ENCODE assay signal across 8 cellular contexts in the genomic region with DNA sequence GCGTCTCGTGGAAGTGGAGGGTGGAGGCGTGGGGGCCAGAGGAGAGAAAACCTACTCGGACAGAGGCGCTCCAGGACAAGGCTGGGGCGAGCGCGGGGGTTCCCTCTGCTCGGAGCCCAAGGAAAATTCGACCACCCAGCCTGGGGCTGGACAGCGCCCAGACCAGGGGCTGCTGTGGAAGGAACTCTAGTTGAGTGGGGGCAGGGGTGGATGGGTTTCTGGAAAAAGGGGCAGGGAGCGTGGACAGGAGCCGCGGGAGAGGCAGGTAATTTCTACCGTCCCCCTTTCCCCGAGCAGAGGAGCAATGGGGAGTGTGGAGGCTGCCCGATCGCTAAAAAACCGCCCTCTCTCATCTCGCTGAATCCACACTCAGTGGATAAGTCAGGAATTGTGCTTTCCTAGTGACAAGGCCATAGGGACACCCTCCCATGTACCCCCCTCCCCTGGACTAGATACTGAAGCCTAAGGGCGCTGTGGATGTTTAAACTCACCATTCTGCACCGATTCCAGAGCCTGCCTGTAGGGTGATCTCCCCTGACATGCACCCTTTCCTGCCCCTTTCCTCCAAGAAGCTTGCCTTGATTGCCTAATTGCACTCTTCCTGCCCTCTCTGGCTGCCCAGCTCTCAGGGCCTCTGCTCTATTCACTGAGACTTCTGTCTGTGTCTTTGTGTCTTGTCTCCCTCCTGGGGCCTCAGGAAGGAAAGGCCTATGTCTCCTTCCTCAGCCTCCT.
DNase-seq lines count a peak whose midpoint lies in the region; ATAC-seq and TF ChIP-seq lines count a peak whose summit lies in the region.

No MANE protein-coding gene starts in this region.

- H3K4me1 ChIP-seq in CD8-positive, alpha-beta T cell (ENCODE audit: insufficient read depth, low read length) = peaks cover 7% of the 10 kb centered on the region
- H3K4me1 ChIP-seq in NT2/D1 (ENCODE audit: insufficient read depth, insufficient read length) (peaks cover 17% of the 10 kb centered on the region), SJCRH30 (no peaks in the 10 kb centered on the region)

- POLR2A ChIA-PET in CD8-positive, alpha-beta T cell (lab: Charles Lee) = no interaction called here

- H3K4me1 Mint-ChIP-seq in CD8-positive, alpha-beta T cell (ENCODE audit: low read depth) = peaks cover 10% of the 10 kb centered on the region
- peaks cover 6 to 12% of the 10 kb centered on the region in 2 donors for H3K4me1 Mint-ChIP-seq in effector memory CD8-positive, alpha-beta T cell (ENCODE audit: low read depth in 2 of 2)
- peaks cover 0 to 7% of the 10 kb centered on the region in 2 donors for H3K4me1 Mint-ChIP-seq in natural killer cell treated with Interleukin-12 subunit alpha and Interleukin-12 subunit beta and Interleukin-15 and Interleukin-18, amount 100 ng/mL, for 72 hours (ENCODE audit: low read depth in 2 of 2)

- ATAC-seq in CD8-positive, alpha-beta T cell = no peak
- ATAC-seq in effector memory CD8-positive, alpha-beta T cell (replicated peaks) = no peak
- ATAC-seq in natural killer cell treated with Interleukin-12 subunit alpha and Interleukin-12 subunit beta and Interleukin-15 and Interleukin-18, amount 100 ng/mL, for 72 hours = no peak
- ATAC-seq in GM18498 (IDR thresholded peaks at IDR 0.05; ENCODE audit: unreplicated experiment) (no peak), GM18870 (IDR thresholded peaks at IDR 0.05; ENCODE audit: unreplicated experiment) (no peak)

- no peak overlapping the region for H3K27ac Mint-ChIP-seq in CD8-positive, alpha-beta T cell
- H3K27ac Mint-ChIP-seq in effector memory CD8-positive, alpha-beta T cell = peak overlapping the region in 1 of 2 donors; percentile 35
- no peak overlapping the region for H3K27ac Mint-ChIP-seq in natural killer cell treated with Interleukin-12 subunit alpha and Interleukin-12 subunit beta and Interleukin-15 and Interleukin-18, amount 100 ng/mL, for 72 hours

- DNase-seq in CD8-positive, alpha-beta T cell = no peak
- DNase-seq in NT2/D1 (ENCODE audit: low read depth, low spot score) = no peak
- DNase-seq in effector memory CD8-positive, alpha-beta T cell = no peak
- DNase-seq in natural killer cell treated with Interleukin-12 subunit alpha and Interleukin-12 subunit beta and Interleukin-15 and Interleukin-18, amount 100 ng/mL, for 72 hours (ENCODE audit: low spot score) = no peak
- DNase-seq in GM10266 (ENCODE audit: extremely low spot score) = no peak
- no peak for DNase-seq in SJCRH30

- H3K4me3 Mint-ChIP-seq in CD8-positive, alpha-beta T cell = peak overlapping the region; percentile 57
- peak overlapping the region; percentile 65 to 81 for H3K4me3 Mint-ChIP-seq in effector memory CD8-positive, alpha-beta T cell
- H3K4me3 Mint-ChIP-seq in natural killer cell treated with Interleukin-12 subunit alpha and Interleukin-12 subunit beta and Interleukin-15 and Interleukin-18, amount 100 ng/mL, for 72 hours = peak overlapping the region; percentile 61

- H3K36me3 Mint-ChIP-seq in CD8-positive, alpha-beta T cell = no peaks in the 10 kb centered on the region
- peaks cover 3% of the 10 kb centered on the region for H3K36me3 Mint-ChIP-seq in effector memory CD8-positive, alpha-beta T cell (ENCODE audit: insufficient read depth)
- no peaks in the 10 kb centered on the region for H3K36me3 Mint-ChIP-seq in natural killer cell treated with Interleukin-12 subunit alpha and Interleukin-12 subunit beta and Interleukin-15 and Interleukin-18, amount 100 ng/mL, for 72 hours

- H3K9me3 Mint-ChIP-seq in CD8-positive, alpha-beta T cell = no peaks in the 10 kb centered on the region
- no peaks in the 10 kb centered on the region for H3K9me3 Mint-ChIP-seq in effector memory CD8-positive, alpha-beta T cell
- no peaks in the 10 kb centered on the region for H3K9me3 Mint-ChIP-seq in natural killer cell treated with Interleukin-12 subunit alpha and Interleukin-12 subunit beta and Interleukin-15 and Interleukin-18, amount 100 ng/mL, for 72 hours

- H3K27me3 Mint-ChIP-seq in CD8-positive, alpha-beta T cell (ENCODE audit: low read depth) = peaks cover 53% of the 10 kb centered on the region
- H3K27me3 Mint-ChIP-seq in effector memory CD8-positive, alpha-beta T cell = peaks cover 45 to 73% of the 10 kb centered on the region in 2 donors
- peaks cover 30 to 41% of the 10 kb centered on the region in 2 donors for H3K27me3 Mint-ChIP-seq in natural killer cell treated with Interleukin-12 subunit alpha and Interleukin-12 subunit beta and Interleukin-15 and Interleukin-18, amount 100 ng/mL, for 72 hours

- CTCF ChIA-PET in CD8-positive, alpha-beta T cell (lab: Charles Lee) = no interaction called here

- TF ChIP-seq CTCF in CD8-positive, alpha-beta T cell (IDR thresholded peaks at IDR 0.05) = no peak
- TF ChIP-seq CTCF in GM10266 (IDR thresholded peaks at IDR 0.05; ENCODE audit: control insufficient read depth, insufficient read depth, low read depth, missing control alignments) = no peak

- H3K36me3 ChIP-seq in CD8-positive, alpha-beta T cell (ENCODE audit: insufficient read depth, low read length) = no peaks in the 10 kb centered on the region
- H3K36me3 ChIP-seq in NT2/D1 (ENCODE audit: insufficient read depth, insufficient read length, low read length) = no peaks in the 10 kb centered on the region
- no peaks in the 10 kb centered on the region for H3K36me3 ChIP-seq in SJCRH30

- no peak overlapping the region for H3K27ac ChIP-seq in CD8-positive, alpha-beta T cell (ENCODE audit: low read depth, low read length)
- no peak overlapping the region for H3K27ac ChIP-seq in SJCRH30

- peaks cover 31% of the 10 kb centered on the region for H3K27me3 ChIP-seq in CD8-positive, alpha-beta T cell (ENCODE audit: insufficient read depth, low read length)
- H3K27me3 ChIP-seq in NT2/D1 (ENCODE audit: insufficient read depth, insufficient read length) = no peaks in the 10 kb centered on the region
- no peaks in the 10 kb centered on the region for H3K27me3 ChIP-seq in SJCRH30

- peak overlapping the region; percentile 85 for H3K9ac ChIP-seq in NT2/D1 (ENCODE audit: insufficient read length, low read depth)

- H3K9me3 ChIP-seq in CD8-positive, alpha-beta T cell (ENCODE audit: low read length) = no peaks in the 10 kb centered on the region
- H3K9me3 ChIP-seq in NT2/D1 (ENCODE audit: insufficient read depth, low read length) = peaks cover 4% of the 10 kb centered on the region; the same call in 1 of the 2 replicates
- H3K9me3 ChIP-seq in SJCRH30 (replicated peaks) = no peaks in the 10 kb centered on the region

- intact Hi-C loops in CD8-positive, alpha-beta T cell (cut with DNase I, micrococcal nuclease) = loop anchor here in 1 of 2 experiments (5.0 kb wide), 1 partner anchor 189 kb away; no protein-coding TSS in a partner anchor

- no peak overlapping the region for H3K4me3 ChIP-seq in CD8-positive, alpha-beta T cell (ENCODE audit: low read depth, low read length)
- H3K4me3 ChIP-seq in NT2/D1 (ENCODE audit: insufficient read length, low read depth) (peak overlapping the region; percentile 64), SJCRH30 (no peak overlapping the region)
